ENCODE assay signal across 9 cellular contexts in the genomic region with DNA sequence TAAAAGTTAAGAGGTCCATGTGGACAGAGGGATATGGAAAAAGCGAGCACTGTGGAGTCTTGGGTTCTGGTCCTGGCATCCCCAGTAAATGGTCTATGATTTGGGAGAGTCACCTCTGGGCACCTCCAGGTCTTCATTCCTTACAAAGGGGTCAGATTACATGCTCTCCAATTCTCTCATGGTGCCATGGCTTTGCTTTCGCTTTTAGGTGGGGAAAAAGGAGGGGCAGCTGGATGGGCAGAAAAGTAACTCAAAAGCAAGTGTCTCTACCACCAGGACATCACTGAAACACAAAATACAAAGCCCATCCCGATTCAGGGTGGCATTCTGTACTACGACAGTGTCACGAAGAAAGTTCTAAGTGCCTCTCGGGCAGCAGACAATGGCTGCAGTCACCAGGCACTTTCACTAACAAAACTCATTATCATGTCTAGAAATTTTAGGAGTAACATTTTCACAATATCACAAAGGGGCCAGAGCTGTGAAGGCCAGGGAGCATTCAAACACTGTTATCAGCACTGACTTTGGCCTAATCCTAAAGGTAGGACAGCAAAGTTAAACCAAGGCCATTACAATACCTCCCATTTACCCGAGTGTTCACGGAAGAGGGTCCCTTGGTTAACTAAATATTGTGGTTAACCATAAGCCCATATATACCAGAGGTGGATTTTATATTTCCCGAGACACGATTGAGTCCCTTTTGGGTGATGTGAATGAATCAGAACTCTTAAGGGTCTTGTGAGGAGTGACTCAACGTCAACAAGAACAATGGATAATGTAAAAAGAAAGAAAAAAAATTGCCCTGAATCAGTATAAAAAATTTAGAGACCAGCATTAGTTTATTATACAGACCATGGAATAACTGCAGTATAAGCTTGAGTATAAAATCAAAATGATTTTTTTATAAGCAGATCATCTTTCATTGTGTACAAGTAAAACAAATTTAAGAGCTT. TPM values are rescaled to one million over a fixed set of nuclear protein-coding genes. Genes with fewer than 3 reads are reported as not detected.
DNase-seq lines count a peak whose midpoint lies in the region; ATAC-seq and TF ChIP-seq lines count a peak whose summit lies in the region.
"Had no signal": no experiment of that assay in that cellular context is flagged by ENCODE, and none has a peak within 500 bp of the region (broad histone marks: within the 10 kb centered on the region; RNA-seq: fewer than 3 reads in every experiment).

No MANE protein-coding gene starts in this region.

- WGBS in trophoblast cell (ENCODE audit: extremely low coverage, insufficient coverage, insufficient read length) = no CpG with 5 or more reads among the region's 11 CpGs

- H3K4me1 ChIP-seq in Caco-2 = peaks cover 36% of the 10 kb centered on the region
- H3K4me1 ChIP-seq in SJSA1 (replicated peaks) = peaks cover 27% of the 10 kb centered on the region
- peaks cover 2 to 13% of the 10 kb centered on the region in 2 experiments for H3K4me1 ChIP-seq in trophoblast cell (ENCODE audit: control insufficient read depth in 1 of 2, insufficient read depth in 2 of 2, low read length in 2 of 2)

- TF ChIP-seq CTCF in Caco-2 (IDR thresholded peaks at IDR 0.05; ENCODE audit: insufficient read depth in 1 of 2, low read depth in 1 of 2, low read length in 1 of 2, severe bottlenecking in 1 of 2, unreplicated experiment in 1 of 2) (no peak), fibroblast of pulmonary artery (IDR thresholded peaks at IDR 0.05; ENCODE audit: low read length, missing control alignments) (no peak)

- no peak overlapping the region for H2AFZ ChIP-seq in trophoblast cell (ENCODE audit: insufficient read depth, low read length, poor library complexity)

- CTCF ChIA-PET in Caco-2 (lab: Charles Lee) = interaction anchor here (0.8 to 1.4 kb wide), 3 partner anchors 11 to 321 kb away, joined by 3 to 14 read pairs (median 3); no protein-coding TSS in a partner anchor

- peaks cover 3% of the 10 kb centered on the region; the same call in 1 of the 2 replicates for H3K36me3 ChIP-seq in Caco-2 (ENCODE audit: control insufficient read depth, insufficient read depth, low read length)
- H3K36me3 ChIP-seq in SJSA1 = peaks cover 4% of the 10 kb centered on the region
- peaks cover 3% of the 10 kb centered on the region in 2 experiments for H3K36me3 ChIP-seq in trophoblast cell (ENCODE audit: control insufficient read depth in 1 of 2, insufficient read depth in 2 of 2, low read length in 2 of 2)

- no peak overlapping the region for H2BK5ac ChIP-seq in trophoblast cell (ENCODE audit: low read depth, low read length, poor library complexity)

- no peaks in the 10 kb centered on the region for H3K27me3 Mint-ChIP-seq in Caco-2 (ENCODE audit: insufficient read depth, unreplicated experiment)

- H3K4me2 ChIP-seq in trophoblast cell (ENCODE audit: low read length) = no peak overlapping the region

- H3K27ac ChIP-seq in SJSA1 = peak overlapping the region; percentile 30
- H3K27ac ChIP-seq in trophoblast cell (ENCODE audit: low read depth, low read length) = no peak overlapping the region

- no peak overlapping the region for H3K9ac ChIP-seq in trophoblast cell (ENCODE audit: low read length)

- no peaks in the 10 kb centered on the region for H3K9me3 Mint-ChIP-seq in Caco-2 (ENCODE audit: unreplicated experiment)

- H3K4me3 ChIP-seq in Caco-2 (ENCODE audit: low read depth, low read length) = no peak overlapping the region
- no peak overlapping the region for H3K4me3 ChIP-seq in SJSA1
- peak overlapping the region; percentile 82 for H3K4me3 ChIP-seq in fibroblast of pulmonary artery (replicated peaks; ENCODE audit: low read depth, low read length)
- H3K4me3 ChIP-seq in trophoblast cell (ENCODE audit: low read depth, low read length) = no peak overlapping the region

- H3K23ac ChIP-seq in trophoblast cell (ENCODE audit: low read length) = no peak overlapping the region

- H3K4me3 Mint-ChIP-seq in Caco-2 (ENCODE audit: unreplicated experiment) = peak overlapping the region; percentile 92

- no peak overlapping the region for H2AK5ac ChIP-seq in trophoblast cell (ENCODE audit: low read length)

- H3K36me3 Mint-ChIP-seq in Caco-2 (ENCODE audit: insufficient read depth, unreplicated experiment) = peaks cover 31% of the 10 kb centered on the region

- no peak overlapping the region for H4K12ac ChIP-seq in trophoblast cell (ENCODE audit: low read depth, low read length)

- no peak overlapping the region for H2BK12ac ChIP-seq in trophoblast cell (ENCODE audit: low read length)

- ATAC-seq in HG02763 (IDR thresholded peaks at IDR 0.05; ENCODE audit: unreplicated experiment) = no peak

- DNase-seq in Caco-2 (no peak), SJSA1 (ENCODE audit: low read depth in 1 of 2, low spot score in 2 of 2) (peak in 1 of 2 experiments; percentile 61), fibroblast of pulmonary artery (ENCODE audit: low read depth) (peak; percentile 47), trophoblast cell (no peak), SW 1271 (lab: John Stamatoyannopoulos, UW) (no peak), UCSD-AML1 (lab: John Stamatoyannopoulos, UW; ENCODE audit: unreplicated experiment) (no peak), NOMO-1 (lab: John Stamatoyannopoulos, UW; ENCODE audit: unreplicated experiment in 2 of 2) (no peak)
- DNase-seq: NCI-H1417 treated with DMSO at 0.1 percent for 48 hours had no signal

- no peak overlapping the region for H2BK120ac ChIP-seq in trophoblast cell (ENCODE audit: insufficient read depth, low read length, poor library complexity)

- H3K18ac ChIP-seq in trophoblast cell (ENCODE audit: low read length) = no peak overlapping the region

- no TSS peak for BruUV-seq in Caco-2 (replicated peaks; lab: Mats Ljungman, UMichigan)

- H3K4ac ChIP-seq in trophoblast cell (ENCODE audit: low read depth, low read length) = peak overlapping the region; percentile 96

- H3K14ac ChIP-seq in trophoblast cell (ENCODE audit: low read length) = no peak overlapping the region

- peaks cover 12% of the 10 kb centered on the region for H3K79me1 ChIP-seq in trophoblast cell (ENCODE audit: low read length)

- H3K79me2 ChIP-seq in trophoblast cell (ENCODE audit: control insufficient read depth, insufficient read depth, low read length, poor library complexity) = peaks cover 28% of the 10 kb centered on the region

- peaks cover 35% of the 10 kb centered on the region for H3K4me1 Mint-ChIP-seq in Caco-2 (ENCODE audit: low read depth, unreplicated experiment)

- no peaks in the 10 kb centered on the region for H3K9me3 ChIP-seq in Caco-2
- H3K9me3 ChIP-seq in SJSA1 (replicated peaks) = no peaks in the 10 kb centered on the region
- no peaks in the 10 kb centered on the region for H3K9me3 ChIP-seq in trophoblast cell (ENCODE audit: insufficient read depth, low read depth, low read length)

- no peaks in the 10 kb centered on the region for H3K27me3 ChIP-seq in Caco-2 (replicated peaks; ENCODE audit: control insufficient read depth, insufficient read depth, low read length)
- no peaks in the 10 kb centered on the region for H3K27me3 ChIP-seq in SJSA1 (replicated peaks)
- H3K27me3 ChIP-seq in trophoblast cell (ENCODE audit: insufficient read depth, low read length) = no peaks in the 10 kb centered on the region

- H3K27ac Mint-ChIP-seq in Caco-2 (ENCODE audit: unreplicated experiment) = peak overlapping the region; percentile 16

- POLR2A ChIA-PET in Caco-2 (lab: Charles Lee) = no interaction called here

- no peak overlapping the region for H4K91ac ChIP-seq in trophoblast cell (ENCODE audit: low read depth, low read length)

- intact Hi-C loops in Caco-2 (cut with micrococcal nuclease; ENCODE audit: unreplicated experiment) = no loop called here

- no peak overlapping the region for H4K8ac ChIP-seq in trophoblast cell (ENCODE audit: low read depth, low read length)

RNA-seq across cellular contexts. Expression of a gene that starts 2.5 kb away (rescaled TPM):
- total RNA-seq in Caco-2 (2022) = 1,227 and 1,316 TPM in 2 replicates
- 251 and 322 TPM in 2 replicates for total RNA-seq in SJSA1 (2014; rRNA removed; shearing (Covaris generic))
- polyA plus RNA-seq in trophoblast cell (2013) = 532 and 555 TPM in 2 replicates
